1 cellular context compared by ENCODE assay signal in the genomic region with DNA sequence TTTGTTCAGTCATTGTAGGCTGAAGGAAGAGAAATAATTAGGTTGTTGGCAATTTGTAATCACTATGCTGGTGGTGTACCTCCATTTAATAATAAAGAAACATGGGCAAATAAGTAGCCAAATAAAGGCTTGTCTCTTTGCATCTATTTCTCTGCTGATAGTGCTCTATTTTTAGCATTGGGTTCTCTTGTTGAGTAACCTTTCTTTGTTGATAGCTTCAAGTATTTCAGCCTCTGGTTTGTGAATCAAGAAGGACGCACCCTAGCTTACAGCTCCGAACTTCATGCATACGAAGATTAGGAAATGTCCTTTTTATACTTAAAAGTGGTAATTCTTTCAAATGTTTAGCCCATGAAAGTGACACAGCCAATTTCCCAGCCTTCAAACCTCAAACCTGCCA.
TF ChIP-seq lines count a peak whose summit lies in the region.

No MANE protein-coding gene starts in this region.

TF ChIP-seq in K562, 482 proteins besides CTCF, POLR2A, EP300 and RAD21:
- TF ChIP-seq EHMT2 (IDR thresholded peaks at IDR 0.05) = 0 out of 2 replicates have a peak, but pooled peaks have one; percentile 36
- TF ChIP-seq ZNF316 (IDR thresholded peaks at IDR 0.05) = no peak
- peak; percentile 81 for TF ChIP-seq MEF2D (tag; conservative IDR thresholded peaks at IDR 0.05; ENCODE audit: low read depth)
- TF ChIP-seq, protein P1, sequence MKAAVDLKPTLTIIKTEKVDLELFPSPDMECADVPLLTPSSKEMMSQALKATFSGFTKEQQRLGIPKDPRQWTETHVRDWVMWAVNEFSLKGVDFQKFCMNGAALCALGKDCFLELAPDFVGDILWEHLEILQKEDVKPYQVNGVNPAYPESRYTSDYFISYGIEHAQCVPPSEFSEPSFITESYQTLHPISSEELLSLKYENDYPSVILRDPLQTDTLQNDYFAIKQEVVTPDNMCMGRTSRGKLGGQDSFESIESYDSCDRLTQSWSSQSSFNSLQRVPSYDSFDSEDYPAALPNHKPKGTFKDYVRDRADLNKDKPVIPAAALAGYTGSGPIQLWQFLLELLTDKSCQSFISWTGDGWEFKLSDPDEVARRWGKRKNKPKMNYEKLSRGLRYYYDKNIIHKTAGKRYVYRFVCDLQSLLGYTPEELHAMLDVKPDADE (conservative IDR thresholded peaks at IDR 0.05; ENCODE audit: control insufficient read depth, low read depth, low read length) = no peak
- no peak for TF ChIP-seq ETV6 (IDR thresholded peaks at IDR 0.05; ENCODE audit: borderline replicate concordance in 1 of 2, low read depth in 2 of 2, low read length in 1 of 2)
- no peak for TF ChIP-seq ETV6 (CRISPR knock-in tag; IDR thresholded peaks at IDR 0.05; ENCODE audit: borderline replicate concordance)
- no peak for TF ChIP-seq BACH1 (tag; IDR thresholded peaks at IDR 0.05)
- peak; percentile 78 for TF ChIP-seq MEF2A (IDR thresholded peaks at IDR 0.05; ENCODE audit: control insufficient read depth, low read depth, low read length)
- TF ChIP-seq CEBPB (tag; IDR thresholded peaks at IDR 0.05) = peak; percentile 38; the same call in 1 of the 2 replicates
- no peak for TF ChIP-seq POU5F1 (IDR thresholded peaks at IDR 0.05; ENCODE audit: borderline replicate concordance, low read depth, low read length, partially characterized antibody)
- TF ChIP-seq NFYB (IDR thresholded peaks at IDR 0.05; ENCODE audit: extremely low read depth, insufficient read length) = no peak
- no peak for TF ChIP-seq ZNF263 (CRISPR knock-in tag; IDR thresholded peaks at IDR 0.05; ENCODE audit: borderline replicate concordance)
- no peak for TF ChIP-seq TFAM (CRISPR knock-in tag; conservative IDR thresholded peaks at IDR 0.05)
- TF ChIP-seq ZNF23 (CRISPR knock-in tag; IDR thresholded peaks at IDR 0.05) = no peak
- TF ChIP-seq, protein P2, sequence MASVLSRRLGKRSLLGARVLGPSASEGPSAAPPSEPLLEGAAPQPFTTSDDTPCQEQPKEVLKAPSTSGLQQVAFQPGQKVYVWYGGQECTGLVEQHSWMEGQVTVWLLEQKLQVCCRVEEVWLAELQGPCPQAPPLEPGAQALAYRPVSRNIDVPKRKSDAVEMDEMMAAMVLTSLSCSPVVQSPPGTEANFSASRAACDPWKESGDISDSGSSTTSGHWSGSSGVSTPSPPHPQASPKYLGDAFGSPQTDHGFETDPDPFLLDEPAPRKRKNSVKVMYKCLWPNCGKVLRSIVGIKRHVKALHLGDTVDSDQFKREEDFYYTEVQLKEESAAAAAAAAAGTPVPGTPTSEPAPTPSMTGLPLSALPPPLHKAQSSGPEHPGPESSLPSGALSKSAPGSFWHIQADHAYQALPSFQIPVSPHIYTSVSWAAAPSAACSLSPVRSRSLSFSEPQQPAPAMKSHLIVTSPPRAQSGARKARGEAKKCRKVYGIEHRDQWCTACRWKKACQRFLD (CRISPR knock-in tag; IDR thresholded peaks at IDR 0.05) = no peak
- no peak for TF ChIP-seq PTTG1 (tag; IDR thresholded peaks at IDR 0.05; ENCODE audit: low read depth)
- peak; percentile 13 for TF ChIP-seq RBBP5 (IDR thresholded peaks at IDR 0.05; ENCODE audit: borderline replicate concordance, insufficient read depth, low read length, poor library complexity, severe bottlenecking)
